Comparison of ENCODE assay signal across 1 cellular context in the genomic region with DNA sequence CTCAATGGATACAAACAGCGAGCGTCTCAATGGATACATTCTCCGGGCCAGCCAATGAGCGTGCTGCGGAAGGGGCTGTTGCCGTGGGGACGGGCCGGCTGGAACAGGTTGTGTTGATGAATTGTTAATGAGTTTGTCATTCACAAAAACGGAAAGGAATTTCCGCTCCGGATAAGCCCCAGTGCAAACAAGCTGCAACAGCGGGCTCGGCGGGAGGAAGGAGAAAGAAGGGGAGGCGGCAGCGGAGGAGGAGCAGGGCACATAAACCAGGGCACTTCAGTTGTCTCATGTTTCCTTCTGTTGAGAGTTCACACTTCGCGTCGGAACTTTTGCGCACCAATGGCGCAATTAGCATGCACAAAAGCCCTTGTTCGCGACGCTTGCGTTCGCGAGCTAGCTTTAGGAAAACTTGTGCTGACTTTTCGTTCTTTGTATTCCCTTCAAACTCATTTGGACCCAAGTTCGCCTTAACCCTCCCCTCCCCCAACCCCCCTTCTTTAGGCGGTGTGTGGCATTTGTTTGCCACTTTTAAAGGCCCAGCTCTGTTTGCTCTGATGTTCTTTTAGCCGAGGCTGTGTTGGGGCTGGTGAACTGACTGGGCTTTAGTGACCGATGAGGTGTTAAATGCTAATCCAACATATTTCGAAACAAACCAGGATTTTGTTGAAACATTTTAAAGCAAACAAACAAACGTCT.
A peak's percentile ranks its signal among the peaks of the same experiment; 100 is the strongest.
TF ChIP-seq lines count a peak whose summit lies in the region.

A gene with protein sequence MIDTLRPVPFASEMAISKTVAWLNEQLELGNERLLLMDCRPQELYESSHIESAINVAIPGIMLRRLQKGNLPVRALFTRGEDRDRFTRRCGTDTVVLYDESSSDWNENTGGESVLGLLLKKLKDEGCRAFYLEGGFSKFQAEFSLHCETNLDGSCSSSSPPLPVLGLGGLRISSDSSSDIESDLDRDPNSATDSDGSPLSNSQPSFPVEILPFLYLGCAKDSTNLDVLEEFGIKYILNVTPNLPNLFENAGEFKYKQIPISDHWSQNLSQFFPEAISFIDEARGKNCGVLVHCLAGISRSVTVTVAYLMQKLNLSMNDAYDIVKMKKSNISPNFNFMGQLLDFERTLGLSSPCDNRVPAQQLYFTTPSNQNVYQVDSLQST (minus strand): TSS at position 10 of the 696 bp plus-strand sequence. CDS start 462 bp downstream, outside the sequence.

TF ChIP-seq in HepG2, 621 proteins besides CTCF, POLR2A, EP300 and RAD21 (continued from another document and continues in another):
- TF ChIP-seq, protein P1, sequence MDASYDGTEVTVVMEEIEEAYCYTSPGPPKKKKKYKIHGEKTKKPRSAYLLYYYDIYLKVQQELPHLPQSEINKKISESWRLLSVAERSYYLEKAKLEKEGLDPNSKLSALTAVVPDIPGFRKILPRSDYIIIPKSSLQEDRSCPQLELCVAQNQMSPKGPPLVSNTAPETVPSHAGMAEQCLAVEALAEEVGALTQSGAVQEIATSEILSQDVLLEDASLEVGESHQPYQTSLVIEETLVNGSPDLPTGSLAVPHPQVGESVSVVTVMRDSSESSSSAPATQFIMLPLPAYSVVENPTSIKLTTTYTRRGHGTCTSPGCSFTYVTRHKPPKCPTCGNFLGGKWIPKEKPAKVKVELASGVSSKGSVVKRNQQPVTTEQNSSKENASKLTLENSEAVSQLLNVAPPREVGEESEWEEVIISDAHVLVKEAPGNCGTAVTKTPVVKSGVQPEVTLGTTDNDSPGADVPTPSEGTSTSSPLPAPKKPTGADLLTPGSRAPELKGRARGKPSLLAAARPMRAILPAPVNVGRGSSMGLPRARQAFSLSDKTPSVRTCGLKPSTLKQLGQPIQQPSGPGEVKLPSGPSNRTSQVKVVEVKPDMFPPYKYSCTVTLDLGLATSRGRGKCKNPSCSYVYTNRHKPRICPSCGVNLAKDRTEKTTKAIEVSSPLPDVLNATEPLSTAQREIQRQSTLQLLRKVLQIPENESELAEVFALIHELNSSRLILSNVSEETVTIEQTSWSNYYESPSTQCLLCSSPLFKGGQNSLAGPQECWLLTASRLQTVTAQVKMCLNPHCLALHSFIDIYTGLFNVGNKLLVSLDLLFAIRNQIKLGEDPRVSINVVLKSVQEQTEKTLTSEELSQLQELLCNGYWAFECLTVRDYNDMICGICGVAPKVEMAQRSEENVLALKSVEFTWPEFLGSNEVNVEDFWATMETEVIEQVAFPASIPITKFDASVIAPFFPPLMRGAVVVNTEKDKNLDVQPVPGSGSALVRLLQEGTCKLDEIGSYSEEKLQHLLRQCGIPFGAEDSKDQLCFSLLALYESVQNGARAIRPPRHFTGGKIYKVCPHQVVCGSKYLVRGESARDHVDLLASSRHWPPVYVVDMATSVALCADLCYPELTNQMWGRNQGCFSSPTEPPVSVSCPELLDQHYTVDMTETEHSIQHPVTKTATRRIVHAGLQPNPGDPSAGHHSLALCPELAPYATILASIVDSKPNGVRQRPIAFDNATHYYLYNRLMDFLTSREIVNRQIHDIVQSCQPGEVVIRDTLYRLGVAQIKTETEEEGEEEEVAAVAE (CRISPR knock-in tag; IDR thresholded peaks at IDR 0.05; ENCODE audit: borderline replicate concordance), result peak; percentile 71
- TF ChIP-seq, protein P2, sequence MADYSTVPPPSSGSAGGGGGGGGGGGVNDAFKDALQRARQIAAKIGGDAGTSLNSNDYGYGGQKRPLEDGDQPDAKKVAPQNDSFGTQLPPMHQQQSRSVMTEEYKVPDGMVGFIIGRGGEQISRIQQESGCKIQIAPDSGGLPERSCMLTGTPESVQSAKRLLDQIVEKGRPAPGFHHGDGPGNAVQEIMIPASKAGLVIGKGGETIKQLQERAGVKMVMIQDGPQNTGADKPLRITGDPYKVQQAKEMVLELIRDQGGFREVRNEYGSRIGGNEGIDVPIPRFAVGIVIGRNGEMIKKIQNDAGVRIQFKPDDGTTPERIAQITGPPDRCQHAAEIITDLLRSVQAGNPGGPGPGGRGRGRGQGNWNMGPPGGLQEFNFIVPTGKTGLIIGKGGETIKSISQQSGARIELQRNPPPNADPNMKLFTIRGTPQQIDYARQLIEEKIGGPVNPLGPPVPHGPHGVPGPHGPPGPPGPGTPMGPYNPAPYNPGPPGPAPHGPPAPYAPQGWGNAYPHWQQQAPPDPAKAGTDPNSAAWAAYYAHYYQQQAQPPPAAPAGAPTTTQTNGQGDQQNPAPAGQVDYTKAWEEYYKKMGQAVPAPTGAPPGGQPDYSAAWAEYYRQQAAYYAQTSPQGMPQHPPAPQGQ (CRISPR knock-in tag; IDR thresholded peaks at IDR 0.05; ENCODE audit: borderline replicate concordance), result no peak
- TF ChIP-seq, protein P3, sequence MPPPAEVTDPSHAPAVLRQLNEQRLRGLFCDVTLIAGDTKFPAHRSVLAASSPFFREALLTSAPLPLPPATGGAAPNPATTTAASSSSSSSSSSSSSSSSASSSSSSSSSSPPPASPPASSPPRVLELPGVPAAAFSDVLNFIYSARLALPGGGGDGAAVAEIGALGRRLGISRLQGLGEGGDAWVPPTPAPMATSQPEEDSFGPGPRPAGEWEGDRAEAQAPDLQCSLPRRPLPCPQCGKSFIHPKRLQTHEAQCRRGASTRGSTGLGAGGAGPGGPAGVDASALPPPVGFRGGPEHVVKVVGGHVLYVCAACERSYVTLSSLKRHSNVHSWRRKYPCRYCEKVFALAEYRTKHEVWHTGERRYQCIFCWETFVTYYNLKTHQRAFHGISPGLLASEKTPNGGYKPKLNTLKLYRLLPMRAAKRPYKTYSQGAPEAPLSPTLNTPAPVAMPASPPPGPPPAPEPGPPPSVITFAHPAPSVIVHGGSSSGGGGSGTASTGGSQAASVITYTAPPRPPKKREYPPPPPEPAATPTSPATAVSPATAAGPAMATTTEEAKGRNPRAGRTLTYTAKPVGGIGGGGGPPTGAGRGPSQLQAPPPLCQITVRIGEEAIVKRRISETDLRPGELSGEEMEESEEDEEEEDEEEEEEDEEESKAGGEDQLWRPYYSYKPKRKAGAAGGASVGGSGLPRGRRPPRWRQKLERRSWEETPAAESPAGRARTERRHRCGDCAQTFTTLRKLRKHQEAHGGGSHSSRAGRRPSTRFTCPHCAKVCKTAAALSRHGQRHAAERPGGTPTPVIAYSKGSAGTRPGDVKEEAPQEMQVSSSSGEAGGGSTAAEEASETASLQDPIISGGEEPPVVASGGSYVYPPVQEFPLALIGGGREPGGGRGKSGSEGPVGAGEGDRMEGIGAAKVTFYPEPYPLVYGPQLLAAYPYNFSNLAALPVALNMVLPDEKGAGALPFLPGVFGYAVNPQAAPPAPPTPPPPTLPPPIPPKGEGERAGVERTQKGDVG (CRISPR knock-in tag; IDR thresholded peaks at IDR 0.05; ENCODE audit: borderline replicate concordance), result no peak; the same call in 1 of the 2 replicates
- TF ChIP-seq SOX6 (IDR thresholded peaks at IDR 0.05) (no peak), SOX6 (CRISPR knock-in tag; IDR thresholded peaks at IDR 0.05) (peak; percentile 94), MBD4 (IDR thresholded peaks at IDR 0.05; ENCODE audit: borderline replicate concordance, low read length) (no peak), ZNF207 (IDR thresholded peaks at IDR 0.05; ENCODE audit: borderline replicate concordance) (no peak), SKI (IDR thresholded peaks at IDR 0.05; ENCODE audit: partially characterized antibody) (peak; percentile 65), KLF12 (CRISPR knock-in tag; IDR thresholded peaks at IDR 0.05; ENCODE audit: borderline replicate concordance) (peak; percentile 46; the same call in 1 of the 2 replicates), ERF (CRISPR knock-in tag; IDR thresholded peaks at IDR 0.05) (peak; percentile 88; the same call in 1 of the 2 replicates), JUND (CRISPR knock-in tag; IDR thresholded peaks at IDR 0.05) (peak; percentile 70), SMC3 (IDR thresholded peaks at IDR 0.05; ENCODE audit: low read length) (0 out of 2 replicates have a peak, but pooled peaks have one; percentile 16), TSC22D2 (CRISPR knock-in tag; IDR thresholded peaks at IDR 0.05; ENCODE audit: borderline replicate concordance) (no peak), HOXA9 (CRISPR knock-in tag; IDR thresholded peaks at IDR 0.05; ENCODE audit: borderline replicate concordance) (peak; percentile 53), CEBPG (CRISPR knock-in tag; IDR thresholded peaks at IDR 0.05) (peak; percentile 71), ASH2L (IDR thresholded peaks at IDR 0.05; ENCODE audit: insufficient read length, low read depth, low read length) (peak; percentile 82), PAX8 (CRISPR knock-in tag; IDR thresholded peaks at IDR 0.05; ENCODE audit: borderline replicate concordance) (no peak; the same call in none of the 2 replicates), ZNF746 (CRISPR knock-in tag; IDR thresholded peaks at IDR 0.05) (peak; percentile 94), ZNF792 (CRISPR knock-in tag; IDR thresholded peaks at IDR 0.05) (peak; percentile 46; the same call in 1 of the 2 replicates), ZFP41 (CRISPR knock-in tag; IDR thresholded peaks at IDR 0.05; ENCODE audit: borderline replicate concordance) (no peak), MAF1 (CRISPR knock-in tag; IDR thresholded peaks at IDR 0.05; ENCODE audit: borderline replicate concordance) (no peak), PTBP1 (IDR thresholded peaks at IDR 0.05; ENCODE audit: low read depth, low read length, poor library complexity, severe bottlenecking) (no peak), ZSCAN21 (CRISPR knock-in tag; IDR thresholded peaks at IDR 0.05; ENCODE audit: borderline replicate concordance) (peak; percentile 68), ZNF557 (CRISPR knock-in tag; IDR thresholded peaks at IDR 0.05) (peak; percentile 76; the same call in 1 of the 2 replicates), TAF15 (IDR thresholded peaks at IDR 0.05; ENCODE audit: low read depth, low read length, poor library complexity, severe bottlenecking) (no peak), RELA (CRISPR knock-in tag; IDR thresholded peaks at IDR 0.05) (no peak), PHF5A (CRISPR knock-in tag; IDR thresholded peaks at IDR 0.05; ENCODE audit: low read depth, unreplicated experiment) (peak; percentile 44), FIP1L1 (IDR thresholded peaks at IDR 0.05; ENCODE audit: borderline replicate concordance, insufficient read depth, low read depth, low read length) (no peak), ZNF124 (CRISPR knock-in tag; IDR thresholded peaks at IDR 0.05) (no peak), JUNB (CRISPR knock-in tag; IDR thresholded peaks at IDR 0.05; ENCODE audit: borderline replicate concordance) (peak; percentile 83; the same call in 1 of the 2 replicates), ZMYM3 (CRISPR knock-in tag; IDR thresholded peaks at IDR 0.05) (no peak; the same call in 1 of the 2 replicates), TCF7 (IDR thresholded peaks at IDR 0.05; ENCODE audit: low read depth) (peak; percentile 87), ZNF562 (CRISPR knock-in tag; IDR thresholded peaks at IDR 0.05; ENCODE audit: borderline replicate concordance) (no peak), ZNF101 (CRISPR knock-in tag; IDR thresholded peaks at IDR 0.05; ENCODE audit: borderline replicate concordance, low read depth) (no peak), ZNF354B (CRISPR knock-in tag; IDR thresholded peaks at IDR 0.05) (no peak), HNRNPUL1 (IDR thresholded peaks at IDR 0.05; ENCODE audit: low read depth, low read length) (no peak), ZNF337 (CRISPR knock-in tag; IDR thresholded peaks at IDR 0.05; ENCODE audit: borderline replicate concordance, low read depth) (no peak), ZNF12 (CRISPR knock-in tag; IDR thresholded peaks at IDR 0.05) (peak; percentile 59; the same call in 1 of the 2 replicates), TRIM24 (CRISPR knock-in tag; IDR thresholded peaks at IDR 0.05) (0 out of 2 replicates have a peak, but pooled peaks have one; percentile 33)
- TF ChIP-seq, protein P4, sequence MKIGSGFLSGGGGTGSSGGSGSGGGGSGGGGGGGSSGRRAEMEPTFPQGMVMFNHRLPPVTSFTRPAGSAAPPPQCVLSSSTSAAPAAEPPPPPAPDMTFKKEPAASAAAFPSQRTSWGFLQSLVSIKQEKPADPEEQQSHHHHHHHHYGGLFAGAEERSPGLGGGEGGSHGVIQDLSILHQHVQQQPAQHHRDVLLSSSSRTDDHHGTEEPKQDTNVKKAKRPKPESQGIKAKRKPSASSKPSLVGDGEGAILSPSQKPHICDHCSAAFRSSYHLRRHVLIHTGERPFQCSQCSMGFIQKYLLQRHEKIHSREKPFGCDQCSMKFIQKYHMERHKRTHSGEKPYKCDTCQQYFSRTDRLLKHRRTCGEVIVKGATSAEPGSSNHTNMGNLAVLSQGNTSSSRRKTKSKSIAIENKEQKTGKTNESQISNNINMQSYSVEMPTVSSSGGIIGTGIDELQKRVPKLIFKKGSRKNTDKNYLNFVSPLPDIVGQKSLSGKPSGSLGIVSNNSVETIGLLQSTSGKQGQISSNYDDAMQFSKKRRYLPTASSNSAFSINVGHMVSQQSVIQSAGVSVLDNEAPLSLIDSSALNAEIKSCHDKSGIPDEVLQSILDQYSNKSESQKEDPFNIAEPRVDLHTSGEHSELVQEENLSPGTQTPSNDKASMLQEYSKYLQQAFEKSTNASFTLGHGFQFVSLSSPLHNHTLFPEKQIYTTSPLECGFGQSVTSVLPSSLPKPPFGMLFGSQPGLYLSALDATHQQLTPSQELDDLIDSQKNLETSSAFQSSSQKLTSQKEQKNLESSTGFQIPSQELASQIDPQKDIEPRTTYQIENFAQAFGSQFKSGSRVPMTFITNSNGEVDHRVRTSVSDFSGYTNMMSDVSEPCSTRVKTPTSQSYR (CRISPR knock-in tag; IDR thresholded peaks at IDR 0.05; ENCODE audit: borderline replicate concordance), result peak; percentile 83
- TF ChIP-seq, protein P5, sequence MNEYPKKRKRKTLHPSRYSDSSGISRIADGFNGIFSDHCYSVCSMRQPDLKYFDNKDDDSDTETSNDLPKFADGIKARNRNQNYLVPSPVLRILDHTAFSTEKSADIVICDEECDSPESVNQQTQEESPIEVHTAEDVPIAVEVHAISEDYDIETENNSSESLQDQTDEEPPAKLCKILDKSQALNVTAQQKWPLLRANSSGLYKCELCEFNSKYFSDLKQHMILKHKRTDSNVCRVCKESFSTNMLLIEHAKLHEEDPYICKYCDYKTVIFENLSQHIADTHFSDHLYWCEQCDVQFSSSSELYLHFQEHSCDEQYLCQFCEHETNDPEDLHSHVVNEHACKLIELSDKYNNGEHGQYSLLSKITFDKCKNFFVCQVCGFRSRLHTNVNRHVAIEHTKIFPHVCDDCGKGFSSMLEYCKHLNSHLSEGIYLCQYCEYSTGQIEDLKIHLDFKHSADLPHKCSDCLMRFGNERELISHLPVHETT (CRISPR knock-in tag; conservative IDR thresholded peaks at IDR 0.05), result peak; percentile 55
- TF ChIP-seq, protein P6, sequence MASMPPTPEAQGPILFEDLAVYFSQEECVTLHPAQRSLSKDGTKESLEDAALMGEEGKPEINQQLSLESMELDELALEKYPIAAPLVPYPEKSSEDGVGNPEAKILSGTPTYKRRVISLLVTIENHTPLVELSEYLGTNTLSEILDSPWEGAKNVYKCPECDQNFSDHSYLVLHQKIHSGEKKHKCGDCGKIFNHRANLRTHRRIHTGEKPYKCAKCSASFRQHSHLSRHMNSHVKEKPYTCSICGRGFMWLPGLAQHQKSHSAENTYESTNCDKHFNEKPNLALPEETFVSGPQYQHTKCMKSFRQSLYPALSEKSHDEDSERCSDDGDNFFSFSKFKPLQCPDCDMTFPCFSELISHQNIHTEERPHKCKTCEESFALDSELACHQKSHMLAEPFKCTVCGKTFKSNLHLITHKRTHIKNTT (CRISPR knock-in tag; IDR thresholded peaks at IDR 0.05), result no peak
- TF ChIP-seq, protein P7, sequence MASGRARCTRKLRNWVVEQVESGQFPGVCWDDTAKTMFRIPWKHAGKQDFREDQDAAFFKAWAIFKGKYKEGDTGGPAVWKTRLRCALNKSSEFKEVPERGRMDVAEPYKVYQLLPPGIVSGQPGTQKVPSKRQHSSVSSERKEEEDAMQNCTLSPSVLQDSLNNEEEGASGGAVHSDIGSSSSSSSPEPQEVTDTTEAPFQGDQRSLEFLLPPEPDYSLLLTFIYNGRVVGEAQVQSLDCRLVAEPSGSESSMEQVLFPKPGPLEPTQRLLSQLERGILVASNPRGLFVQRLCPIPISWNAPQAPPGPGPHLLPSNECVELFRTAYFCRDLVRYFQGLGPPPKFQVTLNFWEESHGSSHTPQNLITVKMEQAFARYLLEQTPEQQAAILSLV (CRISPR knock-in tag; IDR thresholded peaks at IDR 0.05; ENCODE audit: borderline replicate concordance), result no peak
